In the genomic region with DNA sequence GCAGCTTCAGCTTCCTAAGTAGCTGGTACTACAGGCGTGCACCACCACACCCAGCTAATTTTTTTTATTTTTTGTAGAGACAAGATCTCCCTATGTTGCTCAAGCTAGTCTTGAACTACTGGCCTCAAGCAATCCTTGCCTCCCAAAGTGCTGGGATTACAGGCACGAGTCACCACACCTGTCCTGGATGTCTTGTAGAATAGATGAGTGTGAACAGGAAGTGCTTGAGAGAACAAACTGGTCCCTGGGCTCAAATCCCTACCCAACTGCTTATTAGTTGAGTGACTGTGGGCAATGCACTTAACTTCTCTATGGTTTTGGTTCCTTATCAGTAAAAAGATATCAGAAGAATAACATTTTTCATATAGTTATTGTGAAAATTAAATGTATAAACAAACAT, we compare ENCODE assay signal across 9 cellular contexts. TPM values are rescaled to one million over a fixed set of nuclear protein-coding genes. Genes with fewer than 3 reads are reported as not detected.
"Had no signal": no experiment of that assay in that cellular context is flagged by ENCODE, and none has a peak within 500 bp of the region (broad histone marks: within the 10 kb centered on the region; RNA-seq: fewer than 3 reads in every experiment).

No MANE protein-coding gene starts in this region.

- H3K9ac ChIP-seq: KMS-11 had no signal

- DNase-seq: Karpas-422, Kasumi-1, KBM-7, KG1 had no signal

- H3K27ac ChIP-seq: HL-60, KMS-11 had no signal

- H3K4me3 ChIP-seq: K562 had no signal

- ATAC-seq: HepG2, K562 had no signal

- H3K4me2 ChIP-seq: KMS-11 had no signal

RNA-seq across cellular contexts. Expression of gene PKDCC, which starts 34.2 kb away (rescaled TPM):
- polyA plus RNA-seq: IgD-negative memory B cell had no signal
